ENCODE assay signal across 9 cellular contexts in genomic region chr7:7568553-7568952, GRCh38. TPM values are rescaled to one million over a fixed set of nuclear protein-coding genes. Genes with fewer than 3 reads are reported as not detected.
DNase-seq lines count a peak whose midpoint lies in the region; ATAC-seq and TF ChIP-seq lines count a peak whose summit lies in the region.
"Had no signal": no experiment of that assay in that cellular context is flagged by ENCODE, and none has a peak within 500 bp of the region (broad histone marks: within the 10 kb centered on the region; RNA-seq: fewer than 3 reads in every experiment).

No MANE protein-coding gene starts in this region.

- H3K27ac ChIP-seq in thymus (ENCODE audit: low read depth) = peak overlapping the region; percentile 20

- H3K36me3 ChIP-seq in thymus (ENCODE audit: control insufficient read depth, insufficient read depth) (peaks cover 11% of the 10 kb centered on the region), H7 (replicated peaks; ENCODE audit: control insufficient read depth, insufficient read depth, low read length) (no peaks in the 10 kb centered on the region)

- H3K9me3 ChIP-seq in iPS-18c (ENCODE audit: control insufficient read depth, insufficient read depth, low read length) (no peaks in the 10 kb centered on the region), thymus (ENCODE audit: control insufficient read depth) (no peaks in the 10 kb centered on the region)

- H3K27me3 ChIP-seq in thymus (ENCODE audit: control insufficient read depth, insufficient read depth) = no peaks in the 10 kb centered on the region
- no peaks in the 10 kb centered on the region for H3K27me3 ChIP-seq in H7 (ENCODE audit: control insufficient read depth, insufficient read depth, low read length)

- H3K9me3 Mint-ChIP-seq in activated naive CD4-positive, alpha-beta T cell treated with anti-CD3 and anti-CD28 coated beads, Interleukin-2, amount 10 ng/mL, durations not matched to agents 7 days and 5 days = no peaks in the 10 kb centered on the region
- peaks cover 17% of the 10 kb centered on the region for H3K9me3 Mint-ChIP-seq in WTC11
- H3K9me3 Mint-ChIP-seq: stimulated activated naive CD8-positive, alpha-beta T cell treated with anti-CD3 and anti-CD28 coated beads, Interleukin-15, amount 100 ng/mL, for 72 hours had no signal

- WGBS in thymus = 91% methylated on average over 4 of the region's 4 CpGs

- TF ChIP-seq CTCF in WTC11 (IDR thresholded peaks at IDR 0.05) = no peak

- H3K4me1 ChIP-seq in thymus (ENCODE audit: control insufficient read depth, insufficient read depth, low read length) = peaks cover 6% of the 10 kb centered on the region

- H3K4me3 Mint-ChIP-seq in activated naive CD4-positive, alpha-beta T cell treated with anti-CD3 and anti-CD28 coated beads, Interleukin-2, amount 10 ng/mL, durations not matched to agents 7 days and 5 days = peak overlapping the region; percentile 82
- H3K4me3 Mint-ChIP-seq in WTC11 = peak overlapping the region; percentile 80

- H3K4me3 ChIP-seq in iPS-18c (ENCODE audit: insufficient read depth, low read depth, low read length) (peak overlapping the region; percentile 31; the same call in 1 of the 2 replicates), thymus (ENCODE audit: low read length) (peak overlapping the region; percentile 72), H7 (ENCODE audit: insufficient read depth, low read depth, low read length) (no peak overlapping the region; the same call in 1 of the 2 replicates)

- peaks cover 45% of the 10 kb centered on the region for H3K4me1 Mint-ChIP-seq in activated naive CD4-positive, alpha-beta T cell treated with anti-CD3 and anti-CD28 coated beads, Interleukin-2, amount 10 ng/mL, durations not matched to agents 7 days and 5 days
- peaks cover 20% of the 10 kb centered on the region for H3K4me1 Mint-ChIP-seq in WTC11

- ATAC-seq in WTC11 = no peak
- no peak for ATAC-seq in HG03097 (IDR thresholded peaks at IDR 0.05; ENCODE audit: low FRiP score, unreplicated experiment)

- no peaks in the 10 kb centered on the region for H3K27me3 Mint-ChIP-seq in activated naive CD4-positive, alpha-beta T cell treated with anti-CD3 and anti-CD28 coated beads, Interleukin-2, amount 10 ng/mL, durations not matched to agents 7 days and 5 days
- no peaks in the 10 kb centered on the region for H3K27me3 Mint-ChIP-seq in WTC11 (ENCODE audit: low read depth)
- H3K27me3 Mint-ChIP-seq: stimulated activated naive CD8-positive, alpha-beta T cell treated with anti-CD3 and anti-CD28 coated beads, Interleukin-15, amount 100 ng/mL, for 72 hours had no signal

- POLR2A ChIA-PET in WTC11 (lab: Charles Lee) = interaction anchor here (1.8 kb wide), 1 partner anchor 13 kb away, joined by 4 read pairs; no protein-coding TSS in a partner anchor

- H3K27ac Mint-ChIP-seq in activated naive CD4-positive, alpha-beta T cell treated with anti-CD3 and anti-CD28 coated beads, Interleukin-2, amount 10 ng/mL, durations not matched to agents 7 days and 5 days = peak overlapping the region; percentile 89
- H3K27ac Mint-ChIP-seq in WTC11 = no peak overlapping the region; the same call in 1 of the 2 replicates

- peaks cover 39% of the 10 kb centered on the region for H3K36me3 Mint-ChIP-seq in activated naive CD4-positive, alpha-beta T cell treated with anti-CD3 and anti-CD28 coated beads, Interleukin-2, amount 10 ng/mL, durations not matched to agents 7 days and 5 days
- H3K36me3 Mint-ChIP-seq in WTC11 = peaks cover 27% of the 10 kb centered on the region

- CTCF ChIA-PET in activated naive CD4-positive, alpha-beta T cell treated with anti-CD3 and anti-CD28 coated beads, Interleukin-2, amount 10 ng/mL, durations not matched to agents 7 days and 5 days (lab: Charles Lee) = no interaction called here
- CTCF ChIA-PET in WTC11 (lab: Charles Lee) = interaction anchor here (1.2 kb wide), 1 partner anchor 617 kb away, joined by 3 read pairs; no protein-coding TSS in a partner anchor

- no peak for DNase-seq in activated naive CD4-positive, alpha-beta T cell treated with anti-CD3 and anti-CD28 coated beads, Interleukin-2, amount 10 ng/mL, durations not matched to agents 7 days and 5 days
- DNase-seq in activated naive CD4-positive, alpha-beta T cell (lab: John Stamatoyannopoulos, UW) = no peak
- DNase-seq in WTC11 (ENCODE audit: low spot score) (no peak), H7 (no peak), SKM-1 treated with dmso at 0.1 percent for 144 hours (lab: John Stamatoyannopoulos, UW; ENCODE audit: unreplicated experiment) (no peak)
- DNase-seq: stimulated activated naive CD8-positive, alpha-beta T cell treated with anti-CD3 and anti-CD28 coated beads, Interleukin-15, amount 100 ng/mL, for 72 hours had no signal

TF ChIP-seq in WTC11, 78 proteins besides CTCF, POLR2A, EP300 and RAD21:
- TF ChIP-seq ZNF263 (CRISPR knock-in tag; IDR thresholded peaks at IDR 0.05; ENCODE audit: low read depth) (no peak), PRRX2 (CRISPR knock-in tag; IDR thresholded peaks at IDR 0.05) (no peak), TEAD1 (CRISPR knock-in tag; IDR thresholded peaks at IDR 0.05) (no peak), NR3C1 (CRISPR knock-in tag; conservative IDR thresholded peaks at IDR 0.05; ENCODE audit: low read depth) (no peak), MYBL2 (CRISPR knock-in tag; IDR thresholded peaks at IDR 0.05) (no peak), SP1 (CRISPR knock-in tag; conservative IDR thresholded peaks at IDR 0.05) (no peak), NR1H2 (CRISPR knock-in tag; IDR thresholded peaks at IDR 0.05) (no peak), ZNF423 (CRISPR knock-in tag; IDR thresholded peaks at IDR 0.05) (no peak), ATF2 (CRISPR knock-in tag; IDR thresholded peaks at IDR 0.05; ENCODE audit: borderline replicate concordance, low read depth) (no peak), SOX15 (CRISPR knock-in tag; IDR thresholded peaks at IDR 0.05) (no peak), CREB1 (CRISPR knock-in tag; IDR thresholded peaks at IDR 0.05) (no peak), MXD4 (CRISPR knock-in tag; IDR thresholded peaks at IDR 0.05; ENCODE audit: borderline replicate concordance) (no peak), RORB (CRISPR knock-in tag; IDR thresholded peaks at IDR 0.05) (no peak)

RNA-seq across cellular contexts. Expression of gene MIOS, which starts 1.9 kb away (rescaled TPM):
- 38.8 to 43.9 TPM (median 41.3 TPM) in 3 replicates for total RNA-seq in WTC11 (2021)
- polyA plus RNA-seq in thymus = 26.7 TPM
- 51.4 and 53.9 TPM in 2 replicates for total RNA-seq in H7 (2014; rRNA removed; shearing (Covaris generic))

RNA-seq across cellular contexts. Expression of gene COL28A1, which starts 32.9 kb away (rescaled TPM):
- total RNA-seq in WTC11 (2021) = 0.81 to 1.5 TPM (median 1.0 TPM) in 3 replicates
- 0.71 TPM for polyA plus RNA-seq in thymus
- total RNA-seq in H7 (2014; rRNA removed; shearing (Covaris generic)) = 0.17 and 0.22 TPM in 2 replicates
